22 cellular contexts compared by ENCODE assay signal in genomic region chr10:128863823-128864405, GRCh38.
"Had no signal": no experiment of that assay in that cellular context is flagged by ENCODE, and none has a peak within 500 bp of the region (broad histone marks: within the 10 kb centered on the region; RNA-seq: fewer than 3 reads in every experiment).

No MANE protein-coding gene starts in this region.

- H3K36me3 ChIP-seq: gastrocnemius medialis, heart left ventricle, left lung, pancreas, sigmoid colon, tibial artery had no signal

- H3K27ac ChIP-seq: dorsolateral prefrontal cortex, gastrocnemius medialis, heart left ventricle, hepatocyte, left lung, pancreas, sigmoid colon, testis, tibial artery had no signal

- H3K27me3 ChIP-seq: dorsolateral prefrontal cortex, gastrocnemius medialis, heart left ventricle, hepatocyte, left lung, pancreas, sigmoid colon, testis, tibial artery had no signal

- H3K4me1 ChIP-seq: gastrocnemius medialis, left lung, pancreas, sigmoid colon, tibial artery had no signal

- FAIRE-seq: pancreas had no signal

- H3K9me3 ChIP-seq: gastrocnemius medialis, heart left ventricle, left lung, pancreas, sigmoid colon, testis, tibial artery had no signal

- H3K4me3 ChIP-seq: dorsolateral prefrontal cortex, gastrocnemius medialis, heart left ventricle, hepatocyte, left lung, pancreas, sigmoid colon, testis, tibial artery had no signal

- DNase-seq: cerebellar nuclear complex; effector CD4-positive, alpha-beta T cell; foreskin fibroblast; gastrocnemius medialis; heart left ventricle; left cardiac atrium; left lung; mammary epithelial cell; mesendoderm; natural killer cell; occipital lobe; right cardiac atrium; sigmoid colon; stimulated activated CD4-positive, alpha-beta T cell treated with anti-CD3 and anti-CD28 coated beads, Interleukin-2, amount 100 ng/mL, for 24 hours; stimulated activated CD4-positive, alpha-beta T cell treated with anti-CD3 and anti-CD28 coated beads, Interleukin-4, amount 100 ng/mL, for 24 hours; stimulated activated naive CD8-positive, alpha-beta T cell treated with anti-CD3 and anti-CD28 coated beads, Interleukin-15, Interleukin-2, amounts not matched to agents 100 U/mL and 50 U/mL, for 24 hours; substantia nigra; testis; tibial artery had no signal
